ENCODE assay signal across 8 cellular contexts in the genomic region with DNA sequence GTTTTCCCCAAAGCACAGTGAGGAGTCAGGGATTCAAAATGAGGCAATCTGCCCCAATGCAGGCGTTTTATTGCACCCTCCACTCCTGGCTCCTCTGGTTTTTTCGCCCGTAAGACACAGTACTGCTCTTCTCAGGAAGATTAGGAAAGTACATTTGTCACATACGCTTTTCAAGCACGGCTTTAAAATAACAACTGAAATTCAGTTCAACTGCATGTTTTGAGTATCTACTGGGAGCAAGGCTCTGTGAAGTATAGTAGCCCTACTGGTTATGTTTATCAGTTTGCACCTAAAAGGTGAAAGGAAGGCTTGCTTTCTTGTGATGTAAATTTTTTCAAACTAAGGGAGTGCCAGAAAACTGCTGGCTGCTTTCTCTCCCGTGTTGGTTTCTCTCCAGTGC. TPM values are rescaled to one million over a fixed set of nuclear protein-coding genes. Genes with fewer than 3 reads are reported as not detected.
DNase-seq lines count a peak whose midpoint lies in the region; ATAC-seq and TF ChIP-seq lines count a peak whose summit lies in the region.

No MANE protein-coding gene starts in this region.

- peak overlapping the region; percentile 92 for H3K4me3 ChIP-seq in mucosa of descending colon

- ATAC-seq in mucosa of descending colon: no peak
- ATAC-seq in GM18520 (IDR thresholded peaks at IDR 0.05; ENCODE audit: unreplicated experiment): no peak
- ATAC-seq in HG03442 (IDR thresholded peaks at IDR 0.05; ENCODE audit: unreplicated experiment): no peak

- H3K9ac ChIP-seq in ES-I3 (ENCODE audit: low read depth, low read length): peak overlapping the region; percentile 86

- H3K36me3 ChIP-seq in ES-I3 (ENCODE audit: insufficient read depth, low read length) (no peaks in the 10 kb centered on the region), mucosa of descending colon (ENCODE audit: low read depth) (no peaks in the 10 kb centered on the region)

- peak overlapping the region; percentile 100 for H3K27ac ChIP-seq in cingulate gyrus (ENCODE audit: low read depth, low read length)

- peaks cover 21% of the 10 kb centered on the region; the same call in 1 of the 2 replicates for H3K4me1 ChIP-seq in ES-I3 (ENCODE audit: insufficient read depth, low read length)
- peaks cover 9% of the 10 kb centered on the region for H3K4me1 ChIP-seq in mucosa of descending colon (ENCODE audit: low read depth)

- intact Hi-C loops in mucosa of descending colon (cut with DNase I, micrococcal nuclease): loop anchor here in 1 of 2 donors (5.0 kb wide), 1 partner anchor 208 kb away; no protein-coding TSS in a partner anchor

- POLR2A ChIA-PET in GM10248 (lab: Yijun Ruan, JAX): no interaction called here

- H3K9me3 ChIP-seq in ES-I3 (ENCODE audit: control insufficient read depth, insufficient read depth, low read length) (no peaks in the 10 kb centered on the region), mucosa of descending colon (no peaks in the 10 kb centered on the region)

- TF ChIP-seq CTCF in mucosa of descending colon (IDR thresholded peaks at IDR 0.05) (no peak), GM10248 (IDR thresholded peaks at IDR 0.05; ENCODE audit: control extremely low read depth, extremely low read depth, low read depth, missing control alignments) (no peak)

- CTCF ChIA-PET in GM10248 (lab: Yijun Ruan, JAX): interaction anchor here (1.0 to 2.9 kb wide), 4 partner anchors 11 to 113 kb away, joined by 3 to 8 read pairs (median 4); no protein-coding TSS in a partner anchor

- DNase-seq in NCI-H146 treated with DMSO at 0.1 percent for 48 hours (lab: John Stamatoyannopoulos, UW; ENCODE audit: unreplicated experiment): peak; percentile 14
- peak in 1 of 3 donors; percentile 19 for DNase-seq in mucosa of descending colon
- DNase-seq in NCI-H345 treated with DMSO at 0.1 percent for 48 hours (lab: John Stamatoyannopoulos, UW; ENCODE audit: unreplicated experiment): no peak
- no peak for DNase-seq in GM10248 (ENCODE audit: extremely low spot score)

RNA-seq across cellular contexts. Expression of a gene that starts 1.9 kb away (rescaled TPM):
- total RNA-seq in mucosa of descending colon: 10 to 100 TPM; 14.4 to 28.4 (median 20.0) TPM
